In genomic region chr6:168990352-168990751, GRCh38 we compare ENCODE assay signal across 22 cellular contexts.
"Had no signal": no experiment of that assay in that cellular context is flagged by ENCODE, and none has a peak within 500 bp of the region (broad histone marks: within the 10 kb centered on the region; RNA-seq: fewer than 3 reads in every experiment).

No MANE protein-coding gene starts in this region.

- H3K4me1 Mint-ChIP-seq: activated CD4-positive, alpha-beta memory T cell treated with anti-CD3 and anti-CD28 coated beads, Interleukin-2, amount 10 ng/mL, durations not matched to agents 7 days and 5 days; activated CD4-positive, alpha-beta T cell treated with anti-CD3 and anti-CD28 coated beads for 36 hours; activated naive CD4-positive, alpha-beta T cell treated with anti-CD3 and anti-CD28 coated beads, Interleukin-2, amount 10 ng/mL, durations not matched to agents 7 days and 5 days; activated naive CD8-positive, alpha-beta T cell treated with anti-CD3 and anti-CD28 coated beads for 36 hours; T-cell had no signal

- H3K27me3 Mint-ChIP-seq: activated CD4-positive, alpha-beta memory T cell treated with anti-CD3 and anti-CD28 coated beads, Interleukin-2, amount 10 ng/mL, durations not matched to agents 7 days and 5 days; activated naive CD4-positive, alpha-beta T cell treated with anti-CD3 and anti-CD28 coated beads, Interleukin-2, amount 10 ng/mL, durations not matched to agents 7 days and 5 days; activated naive CD8-positive, alpha-beta T cell treated with anti-CD3 and anti-CD28 coated beads for 36 hours had no signal

- H3K4me3 ChIP-seq: SK-N-MC had no signal

- H3K27ac ChIP-seq: SK-N-MC, VCaP had no signal

- H3K9me3 Mint-ChIP-seq: activated CD4-positive, alpha-beta memory T cell treated with anti-CD3 and anti-CD28 coated beads, Interleukin-2, amount 10 ng/mL, durations not matched to agents 7 days and 5 days; activated naive CD4-positive, alpha-beta T cell treated with anti-CD3 and anti-CD28 coated beads, Interleukin-2, amount 10 ng/mL, durations not matched to agents 7 days and 5 days; activated naive CD8-positive, alpha-beta T cell treated with anti-CD3 and anti-CD28 coated beads for 36 hours; activated T-helper 2 cell treated with anti-CD3 and anti-CD28 coated beads, Interferon-gamma antibody, Interleukin-2, Interleukin-4, amounts not matched to agents 10 μg/mL and 5 μg/mL and 100 μg/mL, durations not matched to agents 14 hours and 24 hours and 36 hours; T-cell had no signal

- H3K27ac Mint-ChIP-seq: activated CD4-positive, alpha-beta memory T cell treated with anti-CD3 and anti-CD28 coated beads, Interleukin-2, amount 10 ng/mL, durations not matched to agents 7 days and 5 days; activated CD4-positive, alpha-beta T cell treated with anti-CD3 and anti-CD28 coated beads for 36 hours; activated naive CD4-positive, alpha-beta T cell treated with anti-CD3 and anti-CD28 coated beads, Interleukin-2, amount 10 ng/mL, durations not matched to agents 7 days and 5 days; activated naive CD8-positive, alpha-beta T cell treated with anti-CD3 and anti-CD28 coated beads for 36 hours; activated T-helper 2 cell treated with anti-CD3 and anti-CD28 coated beads, Interferon-gamma antibody, Interleukin-2, Interleukin-4, amounts not matched to agents 10 μg/mL and 5 μg/mL and 100 μg/mL, durations not matched to agents 14 hours and 24 hours and 36 hours; T-cell had no signal

- DNase-seq: activated CD4-positive, alpha-beta memory T cell treated with anti-CD3 and anti-CD28 coated beads, Interleukin-2, amount 10 ng/mL, durations not matched to agents 7 days and 5 days; activated CD4-positive, alpha-beta T cell treated with anti-CD3 and anti-CD28 coated beads for 36 hours; activated CD4-positive, alpha-beta T cell treated with anti-CD3 and anti-CD28 coated beads, Interleukin-2, amount 50 U/mL, for 1 hour; activated gamma-delta T cell treated with Interleukin-2 at 50 U/mL for 16 hours; activated naive CD4-positive, alpha-beta T cell treated with anti-CD3 and anti-CD28 coated beads, Interleukin-2, amount 10 ng/mL, durations not matched to agents 7 days and 5 days; activated naive CD8-positive, alpha-beta T cell treated with anti-CD3 and anti-CD28 coated beads for 36 hours; activated T-cell treated with anti-CD3 and anti-CD28 coated beads for 4 hours; activated T-cell treated with anti-CD3 and anti-CD28 coated beads, Interleukin-2, amount 50 U/mL, for 48 hours; KG1; NCI-H1092 treated with DMSO at 0.1 percent for 48 hours; NCI-H1417 treated with DMSO at 0.1 percent for 48 hours; NCI-H1694 treated with DMSO at 0.1 percent for 48 hours; NCI-H2029 treated with DMSO at 0.1 percent for 48 hours; NCI-H345; NCI-H510A; NCI-H526 treated with DMSO at 0.1 percent for 48 hours; NCI-H82; RPMI8226; T-cell had no signal

- H3K36me3 Mint-ChIP-seq: activated naive CD4-positive, alpha-beta T cell treated with anti-CD3 and anti-CD28 coated beads, Interleukin-2, amount 10 ng/mL, durations not matched to agents 7 days and 5 days; activated naive CD8-positive, alpha-beta T cell treated with anti-CD3 and anti-CD28 coated beads for 36 hours; T-cell had no signal

- H3K4me3 Mint-ChIP-seq: activated CD4-positive, alpha-beta memory T cell treated with anti-CD3 and anti-CD28 coated beads, Interleukin-2, amount 10 ng/mL, durations not matched to agents 7 days and 5 days; activated CD4-positive, alpha-beta T cell treated with anti-CD3 and anti-CD28 coated beads for 36 hours; activated naive CD4-positive, alpha-beta T cell treated with anti-CD3 and anti-CD28 coated beads, Interleukin-2, amount 10 ng/mL, durations not matched to agents 7 days and 5 days; activated naive CD8-positive, alpha-beta T cell treated with anti-CD3 and anti-CD28 coated beads for 36 hours; T-cell had no signal
